ENCODE assay signal across 1 cellular context in the genomic region with DNA sequence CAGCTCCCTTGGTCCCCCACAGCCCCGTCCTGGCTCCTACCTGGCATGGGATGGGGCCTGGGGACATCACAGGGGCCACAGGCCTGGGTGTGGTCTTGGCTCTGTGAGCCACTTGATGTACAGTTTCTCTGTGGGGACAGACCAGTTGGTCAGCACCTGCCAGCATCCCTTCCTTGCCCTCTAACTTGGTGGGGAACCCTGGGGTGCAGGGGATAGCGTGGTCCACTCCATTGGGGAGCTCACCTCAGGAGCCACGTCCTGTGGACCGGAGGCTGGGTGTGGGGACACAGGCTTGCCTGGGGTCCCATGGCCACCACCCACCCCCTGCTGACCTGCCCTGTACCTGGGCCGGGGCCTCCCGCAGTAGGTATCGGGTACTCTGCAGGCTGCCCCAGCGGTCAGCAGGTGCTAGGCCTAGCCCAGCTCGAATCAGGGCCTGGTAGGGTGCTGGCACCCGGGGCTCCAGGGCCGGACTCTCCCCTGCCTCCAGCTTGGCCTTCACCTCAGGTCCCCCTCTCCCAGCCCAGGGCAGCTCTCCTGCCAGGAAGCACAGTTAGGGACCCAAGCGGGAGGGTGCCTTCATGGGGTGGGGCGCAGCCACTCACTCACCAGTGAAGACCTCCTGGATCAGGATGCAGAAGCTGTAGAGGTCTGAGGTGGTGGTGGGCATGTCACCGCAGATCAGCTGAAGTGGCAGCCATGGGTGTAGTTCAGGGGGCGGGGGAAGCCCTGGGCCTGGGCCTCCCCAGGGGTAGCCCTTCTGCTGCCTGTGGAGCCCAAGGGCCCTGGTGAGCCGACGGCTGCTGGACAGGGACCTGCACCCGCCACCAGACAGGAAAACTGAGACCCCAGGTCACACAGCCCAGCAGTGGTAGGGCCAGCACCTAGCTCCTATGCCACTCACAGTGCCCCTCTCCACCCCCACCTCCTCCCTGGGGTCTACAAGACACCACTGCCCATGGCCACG.
TF ChIP-seq lines count a peak whose summit lies in the region.

No MANE protein-coding gene starts in this region.

TF ChIP-seq in SK-N-SH treated with all-trans-retinoic acid at 6 μM for 48 hours, 23 proteins besides CTCF, POLR2A, EP300 and RAD21 (continued from another document):
- TF ChIP-seq, protein P1, sequence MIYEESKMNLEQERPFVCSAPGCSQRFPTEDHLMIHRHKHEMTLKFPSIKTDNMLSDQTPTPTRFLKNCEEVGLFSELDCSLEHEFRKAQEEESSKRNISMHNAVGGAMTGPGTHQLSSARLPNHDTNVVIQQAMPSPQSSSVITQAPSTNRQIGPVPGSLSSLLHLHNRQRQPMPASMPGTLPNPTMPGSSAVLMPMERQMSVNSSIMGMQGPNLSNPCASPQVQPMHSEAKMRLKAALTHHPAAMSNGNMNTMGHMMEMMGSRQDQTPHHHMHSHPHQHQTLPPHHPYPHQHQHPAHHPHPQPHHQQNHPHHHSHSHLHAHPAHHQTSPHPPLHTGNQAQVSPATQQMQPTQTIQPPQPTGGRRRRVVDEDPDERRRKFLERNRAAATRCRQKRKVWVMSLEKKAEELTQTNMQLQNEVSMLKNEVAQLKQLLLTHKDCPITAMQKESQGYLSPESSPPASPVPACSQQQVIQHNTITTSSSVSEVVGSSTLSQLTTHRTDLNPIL (CRISPR knock-in tag; IDR thresholded peaks at IDR 0.05; ENCODE audit: low read depth): no peak
TF ChIP-seq in SK-N-SH treated with all-trans-retinoic acid at 6 μM for 48 hours: peak in this region for 0.
